In the genomic region with DNA sequence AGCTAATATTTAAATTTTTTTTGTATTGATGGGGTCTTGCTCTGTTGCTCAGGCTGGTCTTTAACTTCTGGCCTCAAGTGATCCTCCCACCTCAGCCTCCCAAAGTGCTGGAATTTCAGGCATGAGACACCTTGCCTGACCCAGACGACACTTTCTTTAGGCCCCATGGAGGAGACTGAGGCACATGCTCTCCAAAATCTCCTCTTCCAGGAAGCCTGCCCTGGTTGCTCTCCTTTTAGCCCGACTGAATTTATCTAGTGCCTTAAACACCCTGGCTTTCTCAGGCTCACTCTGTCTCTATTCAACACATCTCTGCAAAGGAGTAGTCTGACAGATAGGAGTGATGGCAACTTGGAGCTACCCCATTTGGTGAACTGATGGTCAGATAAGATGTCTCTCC, we compare ENCODE assay signal across 27 cellular contexts. TPM values are rescaled to one million over a fixed set of nuclear protein-coding genes. Genes with fewer than 3 reads are reported as not detected.
DNase-seq lines count a peak whose midpoint lies in the region; ATAC-seq and TF ChIP-seq lines count a peak whose summit lies in the region.
"Had no signal": no experiment of that assay in that cellular context is flagged by ENCODE, and none has a peak within 500 bp of the region (broad histone marks: within the 10 kb centered on the region; RNA-seq: fewer than 3 reads in every experiment).

No MANE protein-coding gene starts in this region.

- no peaks in the 10 kb centered on the region for H3K27me3 Mint-ChIP-seq in activated T-cell treated with anti-CD3 and anti-CD28 coated beads, Interleukin-2, amount 50 U/mL, for 24 hours
- no peaks in the 10 kb centered on the region for H3K27me3 Mint-ChIP-seq in CD4-positive, alpha-beta T cell
- no peaks in the 10 kb centered on the region for H3K27me3 Mint-ChIP-seq in activated CD8-positive, alpha-beta T cell treated with anti-CD3 and anti-CD28 coated beads, Interleukin-2, amount 10 ng/mL, durations not matched to agents 7 days and 5 days (ENCODE audit: low read depth)
- no peaks in the 10 kb centered on the region for H3K27me3 Mint-ChIP-seq in natural killer cell (ENCODE audit: low read depth in 2 of 2)

- ATAC-seq in CD4-positive, alpha-beta T cell (ENCODE audit: poor library complexity), result no peak
- ATAC-seq in activated CD8-positive, alpha-beta T cell treated with anti-CD3 and anti-CD28 coated beads, Interleukin-2, amount 10 ng/mL, durations not matched to agents 7 days and 5 days, result no peak
- ATAC-seq in natural killer cell (no peak), GM21526 (IDR thresholded peaks at IDR 0.05; ENCODE audit: low FRiP score, unreplicated experiment) (no peak)
- ATAC-seq: body of pancreas, left colon had no signal

- H3K4me3 Mint-ChIP-seq in activated T-cell treated with anti-CD3 and anti-CD28 coated beads, Interleukin-2, amount 50 U/mL, for 24 hours, result no peak overlapping the region
- H3K4me3 Mint-ChIP-seq in CD4-positive, alpha-beta T cell, result no peak overlapping the region
- H3K4me3 Mint-ChIP-seq in activated CD8-positive, alpha-beta T cell treated with anti-CD3 and anti-CD28 coated beads, Interleukin-2, amount 10 ng/mL, durations not matched to agents 7 days and 5 days, result no peak overlapping the region
- peak overlapping the region; percentile 71 for H3K4me3 Mint-ChIP-seq in natural killer cell

- peak overlapping the region; percentile 84 for H3K27ac Mint-ChIP-seq in activated T-cell treated with anti-CD3 and anti-CD28 coated beads, Interleukin-2, amount 50 U/mL, for 24 hours
- peak overlapping the region; percentile 66 for H3K27ac Mint-ChIP-seq in CD4-positive, alpha-beta T cell
- peak overlapping the region; percentile 67 for H3K27ac Mint-ChIP-seq in activated CD8-positive, alpha-beta T cell treated with anti-CD3 and anti-CD28 coated beads, Interleukin-2, amount 10 ng/mL, durations not matched to agents 7 days and 5 days
- peak overlapping the region; percentile 89 to 92 for H3K27ac Mint-ChIP-seq in natural killer cell

- H3K27me3 ChIP-seq in CD4-positive, alpha-beta T cell (ENCODE audit: control insufficient read depth, insufficient read depth, low read length), result no peaks in the 10 kb centered on the region
- H3K27me3 ChIP-seq: body of pancreas, heart left ventricle, Peyer's patch, SJCRH30 had no signal

- H3K36me3 Mint-ChIP-seq in activated T-cell treated with anti-CD3 and anti-CD28 coated beads, Interleukin-2, amount 50 U/mL, for 24 hours (ENCODE audit: low read depth), result peaks cover 2% of the 10 kb centered on the region
- H3K36me3 Mint-ChIP-seq in CD4-positive, alpha-beta T cell (ENCODE audit: low read depth), result peaks cover 7% of the 10 kb centered on the region
- H3K36me3 Mint-ChIP-seq in activated CD8-positive, alpha-beta T cell treated with anti-CD3 and anti-CD28 coated beads, Interleukin-2, amount 10 ng/mL, durations not matched to agents 7 days and 5 days (ENCODE audit: low read depth), result peaks cover 42% of the 10 kb centered on the region
- H3K36me3 Mint-ChIP-seq in natural killer cell, result peaks cover 7% of the 10 kb centered on the region

- no peak for DNase-seq in activated T-cell treated with anti-CD3 and anti-CD28 coated beads, Interleukin-2, amount 50 U/mL, for 24 hours
- DNase-seq in activated T-cell treated with anti-CD3 and anti-CD28 coated beads, Interleukin-2, amount 50 U/mL, for 48 hours, result no peak
- no peak for DNase-seq in CD4-positive, alpha-beta T cell
- no peak for DNase-seq in activated CD8-positive, alpha-beta T cell treated with anti-CD3 and anti-CD28 coated beads, Interleukin-2, amount 10 ng/mL, durations not matched to agents 7 days and 5 days
- no peak for DNase-seq in natural killer cell
- DNase-seq in NCI-H69 (lab: John Stamatoyannopoulos, UW), result no peak
- no peak for DNase-seq in islet precursor cell
- DNase-seq: ACHN; activated CD4-positive, alpha-beta T cell treated with anti-CD3 and anti-CD28 coated beads, Interleukin-2, amount 50 U/mL, for 1 hour; body of pancreas; C1 segment of cervical spinal cord; DMS 273 treated with DMSO at 0.1 percent for 48 hours; effector CD8-positive, alpha-beta T cell; foreskin fibroblast; HCEC 1CT; heart left ventricle; Kasumi-1; left colon; NCI-H1694 treated with DMSO at 0.1 percent for 48 hours; NCI-H2171; NCI-H510A treated with DMSO at 0.1 percent for 48 hours; Peyer's patch; SJCRH30 had no signal

- H3K9me3 Mint-ChIP-seq in activated T-cell treated with anti-CD3 and anti-CD28 coated beads, Interleukin-2, amount 50 U/mL, for 24 hours, result no peaks in the 10 kb centered on the region
- no peaks in the 10 kb centered on the region for H3K9me3 Mint-ChIP-seq in CD4-positive, alpha-beta T cell
- H3K9me3 Mint-ChIP-seq in activated CD8-positive, alpha-beta T cell treated with anti-CD3 and anti-CD28 coated beads, Interleukin-2, amount 10 ng/mL, durations not matched to agents 7 days and 5 days (ENCODE audit: insufficient read depth), result no peaks in the 10 kb centered on the region
- no peaks in the 10 kb centered on the region for H3K9me3 Mint-ChIP-seq in natural killer cell

- intact Hi-C loops in CD4-positive, alpha-beta T cell (cut with DNase I, micrococcal nuclease), result no loop called here
- intact Hi-C loops in natural killer cell (cut with micrococcal nuclease), result no loop called here

- no peak for TF ChIP-seq CTCF in CD4-positive, alpha-beta T cell (IDR thresholded peaks at IDR 0.05)
- TF ChIP-seq CTCF in natural killer cell (IDR thresholded peaks at IDR 0.05), result no peak

- no peak overlapping the region for H3K27ac ChIP-seq in CD4-positive, alpha-beta T cell (ENCODE audit: low read depth, low read length)
- H3K27ac ChIP-seq: body of pancreas, heart left ventricle, Peyer's patch, SJCRH30, skin epidermis had no signal

- no peaks in the 10 kb centered on the region for H3K9me3 ChIP-seq in CD4-positive, alpha-beta T cell (ENCODE audit: control insufficient read depth, low read length)
- H3K9me3 ChIP-seq: body of pancreas, heart left ventricle, Peyer's patch, SJCRH30 had no signal

- CTCF ChIA-PET in CD4-positive, alpha-beta T cell (lab: Charles Lee), result interaction anchor here (0.5 to 3.5 kb wide), 3 partner anchors 20 to 1616 kb away, joined by 3 to 11 read pairs (median 8); no protein-coding TSS in a partner anchor
- CTCF ChIA-PET in activated CD8-positive, alpha-beta T cell treated with anti-CD3 and anti-CD28 coated beads, Interleukin-2, amount 10 ng/mL, durations not matched to agents 7 days and 5 days (lab: Charles Lee), result interaction anchor here (0.9 to 3.1 kb wide), 3 partner anchors 11 to 22 kb away, joined by 3 to 23 read pairs (median 7); partner anchors contain the start of gene MYO1F

- POLR2A ChIA-PET in CD4-positive, alpha-beta T cell (lab: Charles Lee), result interaction anchor here (1.0 to 1.2 kb wide), 2 partner anchors 13 to 45 kb away, joined by 3 to 5 read pairs; partner anchors contain the start of gene ZNF414
- POLR2A ChIA-PET in activated CD8-positive, alpha-beta T cell treated with anti-CD3 and anti-CD28 coated beads, Interleukin-2, amount 10 ng/mL, durations not matched to agents 7 days and 5 days (lab: Charles Lee), result interaction anchor here (0.7 to 1.0 kb wide), 2 partner anchors 40 to 63 kb away, joined by 3 read pairs; no protein-coding TSS in a partner anchor

- peaks cover 20% of the 10 kb centered on the region for H3K4me1 Mint-ChIP-seq in activated T-cell treated with anti-CD3 and anti-CD28 coated beads, Interleukin-2, amount 50 U/mL, for 24 hours (ENCODE audit: low read depth)
- peaks cover 13% of the 10 kb centered on the region for H3K4me1 Mint-ChIP-seq in CD4-positive, alpha-beta T cell (ENCODE audit: low read depth)
- peaks cover 32% of the 10 kb centered on the region for H3K4me1 Mint-ChIP-seq in activated CD8-positive, alpha-beta T cell treated with anti-CD3 and anti-CD28 coated beads, Interleukin-2, amount 10 ng/mL, durations not matched to agents 7 days and 5 days (ENCODE audit: low read depth)
- peaks cover 52 to 78% of the 10 kb centered on the region in 2 donors for H3K4me1 Mint-ChIP-seq in natural killer cell

RNA-seq across cellular contexts. Expression of gene MYO1F, which starts 18.9 kb away (rescaled TPM):
- 10 to 100 TPM; 66.7 to 67.4 TPM for total RNA-seq in CD4-positive, alpha-beta T cell
- total RNA-seq in activated CD8-positive, alpha-beta T cell treated with anti-CD3 and anti-CD28 coated beads, Interleukin-2, amount 10 ng/mL, durations not matched to agents 7 days and 5 days, result 100 to 1,000 TPM; 254 to 266 TPM
- 1,000 to 10,000 TPM in 2 of 3 donors, 100 to 1,000 TPM in 1; 971 to 1,223 (median 1,014) TPM for total RNA-seq in natural killer cell
- total RNA-seq: myocyte had no signal

RNA-seq across cellular contexts. Expression of gene ZNF414, which starts 44.4 kb away (rescaled TPM):
- total RNA-seq in CD4-positive, alpha-beta T cell, result 10 to 100 TPM; 36.3 to 38.0 TPM
- total RNA-seq in activated CD8-positive, alpha-beta T cell treated with anti-CD3 and anti-CD28 coated beads, Interleukin-2, amount 10 ng/mL, durations not matched to agents 7 days and 5 days, result 10 to 100 TPM; 28.7 to 36.2 TPM
- total RNA-seq in natural killer cell, result 10 to 100 TPM; 42.1 to 46.4 (median 42.3) TPM

RNA-seq across cellular contexts. Expression of gene ADAMTS10, which starts 52.2 kb away (rescaled TPM):
- 10 to 100 TPM; 67.5 to 72.9 TPM for total RNA-seq in CD4-positive, alpha-beta T cell
- total RNA-seq in activated CD8-positive, alpha-beta T cell treated with anti-CD3 and anti-CD28 coated beads, Interleukin-2, amount 10 ng/mL, durations not matched to agents 7 days and 5 days, result 1 to 10 TPM; 3.6 to 4.9 TPM
- total RNA-seq in natural killer cell, result 100 to 1,000 TPM; 159 to 286 (median 203) TPM
- total RNA-seq: SJCRH30 had no signal

RNA-seq across cellular contexts. Expression of gene PRAM1, which starts 55.9 kb away (rescaled TPM):
- 1 to 10 TPM; 4.3 to 6.3 TPM for total RNA-seq in CD4-positive, alpha-beta T cell
- 1 to 10 TPM; 2.3 to 2.7 TPM for total RNA-seq in activated CD8-positive, alpha-beta T cell treated with anti-CD3 and anti-CD28 coated beads, Interleukin-2, amount 10 ng/mL, durations not matched to agents 7 days and 5 days
- total RNA-seq in natural killer cell, result 10 to 100 TPM in 1 of 3 donors, 1 to 10 TPM in 2; 7.7 to 17.5 (median 9.0) TPM
- total RNA-seq: myocyte, renal cortical epithelial cell, SJCRH30 had no signal

Comparison
In these comparisons a context has a peak if more than half of its experiments do, and no peak if none do; other contexts are left out.
1. RNA of gene ADAMTS10, which starts 52.2 kb away (total RNA-seq): 159 to 286 TPM in natural killer cell and 67.5 to 72.9 TPM in CD4-positive, alpha-beta T cell; 3.6 to 4.9 TPM in activated CD8-positive, alpha-beta T cell treated with anti-CD3 and anti-CD28 coated beads, Interleukin-2, amount 10 ng/mL, durations not matched to agents 7 days and 5 days; every median in the first group is over 10 times any median in the second.
2. Peak in every context shown above with its lines, with median percentiles within 50 percentile points of each other: H3K27ac Mint-ChIP-seq.